15 cellular contexts compared by ENCODE assay signal in the genomic region with DNA sequence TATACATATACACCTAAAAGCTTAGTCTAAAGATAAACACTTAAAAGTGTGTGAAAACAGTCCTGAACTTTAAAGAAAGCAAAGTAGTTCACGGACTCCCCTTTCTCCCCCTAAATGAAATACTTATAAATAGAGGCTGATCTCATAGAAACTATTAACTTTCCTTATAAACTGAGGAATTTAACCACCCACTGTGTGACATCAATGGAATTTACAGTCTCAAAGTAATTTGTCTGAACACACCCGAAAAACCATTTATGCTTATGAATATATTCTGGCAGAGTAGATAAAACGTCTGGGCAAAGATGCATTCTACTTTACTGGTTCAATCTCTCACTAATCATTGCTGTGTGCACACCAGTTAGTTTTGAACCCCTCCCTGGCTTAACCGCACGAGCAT.
A peak's percentile ranks its signal among the peaks of the same experiment; 100 is the strongest.
DNase-seq lines count a peak whose midpoint lies in the region; ATAC-seq, FAIRE-seq and TF ChIP-seq lines count a peak whose summit lies in the region.
"Had no signal": no experiment of that assay in that cellular context is flagged by ENCODE, and none has a peak within 500 bp of the region (broad histone marks: within the 10 kb centered on the region; RNA-seq: fewer than 3 reads in every experiment).

No MANE protein-coding gene starts in this region.

- no peaks in the 10 kb centered on the region for H3K4me1 ChIP-seq in astrocyte (ENCODE audit: insufficient read depth, low read length)
- H3K4me1 ChIP-seq: A549; BLaER1 treated with 17β-estradiol and CSF1 and Interleukin-3, amounts not matched to agents 10 nM and 100 nM had no signal

- H3K9me3 Mint-ChIP-seq in astrocyte (ENCODE audit: unreplicated experiment) = no peaks in the 10 kb centered on the region

- H3K36me3 ChIP-seq in BJ (ENCODE audit: control insufficient read depth, insufficient read depth, low read length) = no peaks in the 10 kb centered on the region
- no peaks in the 10 kb centered on the region for H3K36me3 ChIP-seq in astrocyte (ENCODE audit: insufficient read depth, low read length)
- H3K36me3 ChIP-seq: BLaER1 treated with 17β-estradiol and CSF1 and Interleukin-3, amounts not matched to agents 10 nM and 100 nM had no signal

- H3K27me3 ChIP-seq in BJ (ENCODE audit: control insufficient read depth, insufficient read depth, low read length) = no peaks in the 10 kb centered on the region
- H3K27me3 ChIP-seq in astrocyte (ENCODE audit: insufficient read depth, low read length) = no peaks in the 10 kb centered on the region
- H3K27me3 ChIP-seq: BLaER1 treated with 17β-estradiol and CSF1 and Interleukin-3, amounts not matched to agents 10 nM and 100 nM had no signal

- H3K4me1 Mint-ChIP-seq in astrocyte (ENCODE audit: low read depth, unreplicated experiment) = peaks cover 15% of the 10 kb centered on the region
- H3K4me1 Mint-ChIP-seq: CD4-positive, CD25-positive, alpha-beta regulatory T cell; IgD-negative memory B cell had no signal

- H3K4me3 Mint-ChIP-seq in astrocyte (ENCODE audit: unreplicated experiment) = no peak overlapping the region
- H3K4me3 Mint-ChIP-seq: CD4-positive, CD25-positive, alpha-beta regulatory T cell; IgD-negative memory B cell had no signal

- POLR2A ChIA-PET in BJ (lab: Charles Lee) = no interaction called here

- CTCF ChIA-PET in BJ (lab: Yijun Ruan, JAX) = no interaction called here

- H3K36me3 Mint-ChIP-seq in astrocyte (ENCODE audit: low read depth, unreplicated experiment) = no peaks in the 10 kb centered on the region
- H3K36me3 Mint-ChIP-seq: CD4-positive, CD25-positive, alpha-beta regulatory T cell; IgD-negative memory B cell had no signal

- H3K4me2 ChIP-seq in astrocyte (ENCODE audit: low read length) = no peak overlapping the region
- H3K4me2 ChIP-seq: A549; BLaER1 treated with 17β-estradiol and CSF1 and Interleukin-3, amounts not matched to agents 10 nM and 100 nM had no signal

- H3K27ac Mint-ChIP-seq in astrocyte (ENCODE audit: unreplicated experiment) = peak overlapping the region; percentile 58
- H3K27ac Mint-ChIP-seq: CD4-positive, CD25-positive, alpha-beta regulatory T cell; IgD-negative memory B cell had no signal

- H3K79me2 ChIP-seq in astrocyte (ENCODE audit: insufficient read depth, low read length) = no peaks in the 10 kb centered on the region

- no peaks in the 10 kb centered on the region for H4K20me1 ChIP-seq in astrocyte (ENCODE audit: insufficient read depth, low read length)
- H4K20me1 ChIP-seq: BLaER1 treated with 17β-estradiol and CSF1 and Interleukin-3, amounts not matched to agents 10 nM and 100 nM had no signal

- no peak overlapping the region for H3K4me3 ChIP-seq in BJ (ENCODE audit: low read depth, low read length)
- no peak overlapping the region for H3K4me3 ChIP-seq in astrocyte (ENCODE audit: insufficient read depth, low read depth, low read length)
- no peak overlapping the region for H3K4me3 ChIP-seq in fibroblast of the aortic adventitia (ENCODE audit: low read depth, low read length)
- H3K4me3 ChIP-seq: A549; BLaER1 treated with 17β-estradiol and CSF1 and Interleukin-3, amounts not matched to agents 10 nM and 100 nM had no signal

- H3K9ac ChIP-seq in astrocyte (ENCODE audit: low read length) = no peak overlapping the region
- H3K9ac ChIP-seq: BLaER1 treated with 17β-estradiol and CSF1 and Interleukin-3, amounts not matched to agents 10 nM and 100 nM had no signal

- H3K9me3 ChIP-seq in astrocyte (ENCODE audit: insufficient read depth, low read depth, low read length) = no peaks in the 10 kb centered on the region
- H3K9me3 ChIP-seq: A549 had no signal

- H3K27me3 Mint-ChIP-seq in astrocyte (ENCODE audit: low read depth, unreplicated experiment) = no peaks in the 10 kb centered on the region
- H3K27me3 Mint-ChIP-seq: CD4-positive, CD25-positive, alpha-beta regulatory T cell; IgD-negative memory B cell had no signal

- H3K27ac ChIP-seq in astrocyte (ENCODE audit: low read depth, low read length) = no peak overlapping the region
- H3K27ac ChIP-seq: A549; BLaER1 treated with 17β-estradiol and CSF1 and Interleukin-3, amounts not matched to agents 10 nM and 100 nM had no signal

- DNase-seq in BJ (ENCODE audit: low read depth) (peak; percentile 34), astrocyte (ENCODE audit: low read depth) (peak; percentile 6), fibroblast of the aortic adventitia (ENCODE audit: low read depth) (peak; percentile 2), putamen (ENCODE audit: low spot score) (no peak), occipital lobe (lab: John Stamatoyannopoulos, UW) (no peak)
- DNase-seq: AML-193; CD4-positive, CD25-positive, alpha-beta regulatory T cell; DMS53; GF-D8 had no signal

- no peak for FAIRE-seq in astrocyte (lab: Jason Lieb, UNC)
- FAIRE-seq: A549 had no signal

- no peak for TF ChIP-seq CTCF in BJ (IDR thresholded peaks at IDR 0.05; ENCODE audit: insufficient read depth, low read depth, low read length)
- no peak for TF ChIP-seq CTCF in astrocyte (IDR thresholded peaks at IDR 0.05; ENCODE audit: insufficient read depth, low read depth, low read length)
- TF ChIP-seq CTCF in fibroblast of the aortic adventitia (IDR thresholded peaks at IDR 0.05; ENCODE audit: insufficient read depth, low read length) = no peak

- H2AFZ ChIP-seq in astrocyte (ENCODE audit: low read depth, low read length) = no peak overlapping the region

- no peak for ATAC-seq in HG02970 (IDR thresholded peaks at IDR 0.05; ENCODE audit: low FRiP score, unreplicated experiment)
- ATAC-seq in HG03460 (IDR thresholded peaks at IDR 0.05; ENCODE audit: unreplicated experiment) = no peak
- ATAC-seq: A549, HCT116 had no signal

Comparison
In these comparisons a context has a peak if more than half of its experiments do, and no peak if none do; other contexts are left out.
1. DNase-seq: peak in BJ (single experiment), astrocyte (single experiment) and fibroblast of the aortic adventitia (single experiment); none in putamen (single experiment) and occipital lobe (single experiment).